In the genomic region with DNA sequence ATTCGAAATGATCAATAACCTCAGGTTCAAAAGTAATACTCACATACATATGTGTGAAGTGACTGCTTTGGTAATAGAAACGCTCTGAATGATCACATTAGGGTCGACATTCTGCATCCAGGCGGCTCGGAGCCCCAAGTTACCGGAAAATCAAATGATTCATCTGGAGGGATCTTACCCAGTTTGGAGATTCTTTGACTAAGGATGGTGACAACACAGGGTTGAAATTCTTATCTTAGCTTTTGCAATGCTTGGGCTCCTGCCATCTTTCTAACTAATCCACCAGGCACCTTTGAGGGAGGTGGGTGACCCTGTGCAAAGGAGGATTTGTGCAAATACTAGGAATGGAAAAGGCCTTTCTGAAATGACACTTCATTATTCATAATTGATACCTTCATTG, we compare ENCODE assay signal across 25 cellular contexts. TPM values are rescaled to one million over a fixed set of nuclear protein-coding genes. Genes with fewer than 3 reads are reported as not detected.
"Had no signal": no experiment of that assay in that cellular context is flagged by ENCODE, and none has a peak within 500 bp of the region (broad histone marks: within the 10 kb centered on the region; RNA-seq: fewer than 3 reads in every experiment).

No MANE protein-coding gene starts in this region.

- DNase-seq: IMR-90, Karpas-422, KG1, MG63, NCI-H1092, NCI-H1105 treated with DMSO at 0.1 percent for 48 hours, NCI-H1417 treated with DMSO at 0.1 percent for 48 hours, NCI-H146, NCI-H1694 treated with DMSO at 0.1 percent for 48 hours, NCI-H1930, NCI-H2081, NCI-H2107, NCI-H226, NCI-H446, NCI-H510A, NCI-H524 treated with DMSO at 0.1 percent for 48 hours, NCI-H69, NCI-H774, RPMI8226, SHP77, SK-N-SH, SW 1271 had no signal

- H3K27me3 ChIP-seq: MG63 had no signal

- H3K9me3 ChIP-seq: MG63, SK-N-SH had no signal

- H3K27ac ChIP-seq: HL-60 had no signal

- H3K4me3 ChIP-seq: MG63 had no signal

- H3K36me3 ChIP-seq: MG63 had no signal

RNA-seq across cellular contexts. Expression of a gene that starts 10.8 kb away (rescaled TPM):
- total RNA-seq: HepG2, HT-29, IMR-90 had no signal
- polyA plus RNA-seq: HepG2 had no signal
